ENCODE assay signal across 9 cellular contexts in genomic region chr16:89318871-89319627, GRCh38.
A peak's percentile ranks its signal among the peaks of the same experiment; 100 is the strongest.
DNase-seq lines count a peak whose midpoint lies in the region; ATAC-seq, FAIRE-seq and TF ChIP-seq lines count a peak whose summit lies in the region.
"Had no signal": no experiment of that assay in that cellular context is flagged by ENCODE, and none has a peak within 500 bp of the region (broad histone marks: within the 10 kb centered on the region; RNA-seq: fewer than 3 reads in every experiment).

No MANE protein-coding gene starts in this region.

- H3K27me3 ChIP-seq in ascending aorta (no peaks in the 10 kb centered on the region), HepG2 (ENCODE audit: control insufficient read depth in 1 of 2, insufficient read depth in 2 of 2, low read length in 2 of 2) (no peaks in the 10 kb centered on the region), vagina (no peaks in the 10 kb centered on the region)

- peak; percentile 33 for DNase-seq in Right ventricle myocardium superior
- DNase-seq in cardiac septum (ENCODE audit: low spot score) = no peak
- DNase-seq in ascending aorta (ENCODE audit: low spot score in 2 of 2) = no peak
- no peak for DNase-seq in HepG2 (ENCODE audit: low spot score)
- no peak for DNase-seq in vagina (ENCODE audit: extremely low spot score in 2 of 2)
- DNase-seq in lower leg skin (ENCODE audit: low spot score in 2 of 2) = no peak
- DNase-seq in stimulated activated CD4-positive, alpha-beta T cell treated with anti-CD3 and anti-CD28 coated beads, Interleukin-15, amount 100 ng/mL, for 24 hours = no peak
- DNase-seq: NCI-H524 treated with DMSO at 0.1 percent for 48 hours had no signal

- ATAC-seq in Right ventricle myocardium superior (ENCODE audit: poor library complexity) (no peak), HepG2 (no peak), HG03439 (IDR thresholded peaks at IDR 0.05; ENCODE audit: unreplicated experiment) (no peak)

- TF ChIP-seq CTCF in ascending aorta (IDR thresholded peaks at IDR 0.05) = no peak
- TF ChIP-seq CTCF in HepG2 (CRISPR knock-in tag; IDR thresholded peaks at IDR 0.05) = no peak
- TF ChIP-seq CTCF in vagina (IDR thresholded peaks at IDR 0.05) = no peak
- no peak for TF ChIP-seq CTCF in lower leg skin (IDR thresholded peaks at IDR 0.05)

- no peak overlapping the region for H2AFZ ChIP-seq in HepG2 (ENCODE audit: low read length)

- H3K4me3 ChIP-seq in ascending aorta (peak overlapping the region; percentile 18 to 40), HepG2 (replicated peaks in 1 of 3; ENCODE audit: insufficient read depth in 1 of 3, low read depth in 2 of 3, low read length in 3 of 3) (no peak overlapping the region), vagina (no peak overlapping the region), lower leg skin (ENCODE audit: low read depth, poor library complexity, severe bottlenecking) (no peak overlapping the region)

- BruUV-seq in HepG2 (replicated peaks; lab: Mats Ljungman, UMichigan) = no TSS peak

- peaks cover 88% of the 10 kb centered on the region for H4K20me1 ChIP-seq in HepG2 (ENCODE audit: insufficient read depth, low read length)

- WGBS in HepG2 (ENCODE audit: low lambda C conversion rate) = 96% methylated on average over 28 of the region's 28 CpGs
- 93 to 94% methylated on average over 28 of the region's 28 CpGs for WGBS in lower leg skin, 2 donors

- no peak overlapping the region for H3K4me2 ChIP-seq in HepG2 (ENCODE audit: low read depth, low read length)

- TF ChIP-seq POLR2A in HepG2 (IDR thresholded peaks at IDR 0.05; ENCODE audit: insufficient read depth in 1 of 2, low read depth in 2 of 2, low read length in 2 of 2) (no peak), vagina (IDR thresholded peaks at IDR 0.05) (no peak), lower leg skin (IDR thresholded peaks at IDR 0.05) (no peak)

- no peak for TF ChIP-seq RAD21 in HepG2 (CRISPR knock-in tag; IDR thresholded peaks at IDR 0.05)

- peaks cover 20 to 49% of the 10 kb centered on the region in 2 donors for H3K4me1 ChIP-seq in ascending aorta
- peaks cover 56% of the 10 kb centered on the region for H3K4me1 ChIP-seq in HepG2 (ENCODE audit: insufficient read depth, low read length)
- peaks cover 100% of the 10 kb centered on the region for H3K4me1 ChIP-seq in vagina

- no peak for FAIRE-seq in HepG2 (lab: Jason Lieb, UNC)

- POLR2A ChIA-PET in HepG2 (lab: Yijun Ruan, JAX) = no interaction called here

- in situ Hi-C loops in HepG2 (cut with HindIII; ENCODE audit: extremely low pct_ligation_motif_present, low pct_unique_long_range_greater_than_20kb) = no loop called here

- H3K79me2 ChIP-seq in HepG2 (ENCODE audit: insufficient read depth, low read length) = peaks cover 96% of the 10 kb centered on the region

- no peak overlapping the region for H3K9ac ChIP-seq in HepG2 (ENCODE audit: insufficient read depth, low read depth, low read length)

- H3K36me3 ChIP-seq in ascending aorta (peaks cover 3% of the 10 kb centered on the region in 2 donors), HepG2 (replicated peaks in 1 of 2; ENCODE audit: control insufficient read depth in 1 of 2, insufficient read depth in 2 of 2, low read length in 2 of 2) (peaks cover 18 to 34% of the 10 kb centered on the region in 2 experiments; a peak in 4 of 5 replicates), vagina (no peaks in the 10 kb centered on the region)

- H3K9me3 ChIP-seq in ascending aorta (no peaks in the 10 kb centered on the region), HepG2 (ENCODE audit: low read length) (no peaks in the 10 kb centered on the region), vagina (no peaks in the 10 kb centered on the region)

- CTCF ChIA-PET in HepG2 (lab: Yijun Ruan, JAX; ENCODE audit: low intra/inter-chr PET ratio, low total read pairs) = no interaction called here

- TF ChIP-seq EP300 in HepG2 (IDR thresholded peaks at IDR 0.05; ENCODE audit: low read depth in 2 of 2, low read length in 2 of 2) (no peak), HepG2 (CRISPR knock-in tag; IDR thresholded peaks at IDR 0.05; ENCODE audit: borderline replicate concordance) (no peak)

- H3K27ac ChIP-seq in ascending aorta (peak overlapping the region; percentile 81 to 85), HepG2 (ENCODE audit: extremely low read length, insufficient read depth, low read length) (no peak overlapping the region), vagina (peak overlapping the region; percentile 64)

- intact Hi-C loops in Right ventricle myocardium superior (cut with DNase I) = no loop called here
- intact Hi-C loops in cardiac septum (cut with DNase I) = no loop called here
- intact Hi-C loops in ascending aorta (cut with DNase I) = no loop called here
- intact Hi-C loops in HepG2 (cut with micrococcal nuclease; ENCODE audit: unreplicated experiment) = no loop called here
- intact Hi-C loops in vagina (cut with DNase I) = no loop called here
- intact Hi-C loops in lower leg skin (cut with DNase I; ENCODE audit: low total_unique reads) = no loop called here

TF ChIP-seq in HepG2, 621 proteins besides CTCF, POLR2A, EP300 and RAD21:
- TF ChIP-seq AGO2 (optimal IDR thresholded peaks at IDR 0.05; ENCODE audit: low read depth, low read length) (peak; percentile 37), MTERF4 (CRISPR knock-in tag; IDR thresholded peaks at IDR 0.05) (no peak), CREBL2 (CRISPR knock-in tag; IDR thresholded peaks at IDR 0.05; ENCODE audit: borderline replicate concordance) (0 out of 2 replicates have a peak, but pooled peaks have one; percentile 31), SSRP1 (CRISPR knock-in tag; IDR thresholded peaks at IDR 0.05) (0 out of 2 replicates have a peak, but pooled peaks have one; percentile 37)

Comparison
In these comparisons a context has a peak if more than half of its experiments do, and no peak if none do; other contexts are left out.
1. H3K4me3 ChIP-seq: peak in ascending aorta (2 of 2); none in HepG2 (0 of 3), vagina (0 of 2) and lower leg skin (single experiment).